10 cellular contexts compared by ENCODE assay signal in the genomic region with DNA sequence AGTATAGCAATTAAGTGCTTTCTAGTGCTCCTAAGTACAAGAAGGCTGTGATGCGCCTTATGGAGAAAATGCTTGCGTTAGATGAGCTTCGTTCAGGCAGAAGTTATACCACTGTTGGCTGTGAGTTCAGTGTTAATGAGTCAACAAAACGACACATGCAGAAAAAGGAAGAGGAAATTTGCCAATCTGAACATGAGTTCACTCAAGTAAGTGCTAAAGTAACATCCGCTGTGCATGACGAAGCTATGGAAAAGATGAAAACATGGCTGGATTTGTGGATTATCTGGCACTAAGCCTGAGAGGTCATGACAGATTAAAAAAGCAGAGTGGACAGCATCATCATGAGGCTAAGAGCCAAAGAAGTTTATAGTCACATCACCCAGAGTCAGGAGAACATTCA. TPM values are rescaled to one million over a fixed set of nuclear protein-coding genes. Genes with fewer than 3 reads are reported as not detected.
DNase-seq lines count a peak whose midpoint lies in the region; ATAC-seq and TF ChIP-seq lines count a peak whose summit lies in the region.
"Had no signal": no experiment of that assay in that cellular context is flagged by ENCODE, and none has a peak within 500 bp of the region (broad histone marks: within the 10 kb centered on the region; RNA-seq: fewer than 3 reads in every experiment).

No MANE protein-coding gene starts in this region.

- ATAC-seq in HG02973 (IDR thresholded peaks at IDR 0.05; ENCODE audit: unreplicated experiment) = no peak
- ATAC-seq in GM21825 (IDR thresholded peaks at IDR 0.05; ENCODE audit: unreplicated experiment) = no peak

- TF ChIP-seq POLR2A in Peyer's patch (IDR thresholded peaks at IDR 0.05) = no peak

- in situ Hi-C loops in ACHN (cut with HindIII; ENCODE audit: low pct_ligation_motif_present, low pct_unique_long_range_greater_than_20kb, low sequenced_read_pairs) = no loop called here

- H3K9me3 ChIP-seq in Peyer's patch = no peaks in the 10 kb centered on the region
- H3K9me3 ChIP-seq in MG63 = no peaks in the 10 kb centered on the region

- H3K4me3 ChIP-seq in Peyer's patch (no peak overlapping the region), fibroblast of mammary gland (ENCODE audit: control insufficient read depth, low read depth, low read length) (no peak overlapping the region), MG63 (no peak overlapping the region)

- H3K27ac ChIP-seq in Peyer's patch = peak overlapping the region; percentile 54 to 75 (median 66)

- no peak for TF ChIP-seq CTCF in Peyer's patch (IDR thresholded peaks at IDR 0.05)
- TF ChIP-seq CTCF in fibroblast of mammary gland (conservative IDR thresholded peaks at IDR 0.05; ENCODE audit: control insufficient read depth, insufficient read depth, low read depth, low read length) = no peak

- DNase-seq in EL (peak; percentile 73), Peyer's patch (no peak), fibroblast of mammary gland (ENCODE audit: low read depth) (peak; percentile 99), pulmonary artery endothelial cell (ENCODE audit: low read depth, low spot score) (peak; percentile 97), MG63 (no peak), ACHN (no peak)
- DNase-seq: cortex of kidney, NCI-H146 had no signal

- H3K4me1 ChIP-seq in Peyer's patch = peaks cover 7 to 39% (median 13%) of the 10 kb centered on the region in 4 donors

- H3K36me3 ChIP-seq in Peyer's patch (no peaks in the 10 kb centered on the region), MG63 (no peaks in the 10 kb centered on the region)

- H3K27me3 ChIP-seq in Peyer's patch (no peaks in the 10 kb centered on the region), MG63 (no peaks in the 10 kb centered on the region)

RNA-seq across cellular contexts. Expression of a gene that starts 36.9 kb away (rescaled TPM):
- total RNA-seq in Peyer's patch (10 to 100 TPM; 12.8 to 64.4 (median 16.0) TPM), pulmonary artery endothelial cell (91.2 and 106 TPM in 2 replicates)
- total RNA-seq in MG63 (2014; rRNA removed; shearing (Covaris generic); ENCODE audit: low replicate concordance) = 2.8 and 3.1 TPM in 2 replicates

Comparison
In these comparisons a context has a peak if more than half of its experiments do, and no peak if none do; other contexts are left out.
1. DNase-seq: peak in EL (single experiment), fibroblast of mammary gland (single experiment) and pulmonary artery endothelial cell (single experiment); none in Peyer's patch (0 of 3), MG63 (single experiment) and ACHN (single experiment).